Comparison of ENCODE assay signal across 8 cellular contexts in genomic region chr2:69683170-69683971, GRCh38. TPM values are rescaled to one million over a fixed set of nuclear protein-coding genes. Genes with fewer than 3 reads are reported as not detected.
DNase-seq lines count a peak whose midpoint lies in the region; ATAC-seq and TF ChIP-seq lines count a peak whose summit lies in the region.

No MANE protein-coding gene starts in this region.

- no peaks in the 10 kb centered on the region for H3K36me3 ChIP-seq in aorta (ENCODE audit: control insufficient read depth in 1 of 2, insufficient read depth in 2 of 2, low read length in 1 of 2)

- intact Hi-C loops in aorta (cut with DNase I), result no loop called here

- in situ Hi-C loops in astrocyte of the cerebellum (cut with HindIII; ENCODE audit: low sequenced_read_pairs), result no loop called here

- WGBS in aorta, 2 donors, result 47 to 56% methylated on average over 5 of the region's 5 CpGs

- H3K9me3 ChIP-seq in aorta (ENCODE audit: control insufficient read depth, low read length), result no peaks in the 10 kb centered on the region

- ATAC-seq in aorta (ENCODE audit: low FRiP score) (peak; percentile 60), GM18861 (IDR thresholded peaks at IDR 0.05; ENCODE audit: unreplicated experiment) (no peak)

- peaks cover 0 to 3% of the 10 kb centered on the region in 2 donors for H3K4me1 ChIP-seq in aorta (ENCODE audit: control insufficient read depth in 1 of 2, insufficient read depth in 2 of 2, low read length in 2 of 2)

- TF ChIP-seq CTCF in 22Rv1 (IDR thresholded peaks at IDR 0.05) (no peak), HL-60 (IDR thresholded peaks at IDR 0.05; ENCODE audit: insufficient read depth, low read length) (no peak), astrocyte of the cerebellum (IDR thresholded peaks at IDR 0.05; ENCODE audit: low read depth, low read length, missing control alignments) (no peak)

- H3K27me3 ChIP-seq in HL-60 (ENCODE audit: insufficient read depth, poor library complexity, severe bottlenecking), result no peaks in the 10 kb centered on the region
- no peaks in the 10 kb centered on the region for H3K27me3 ChIP-seq in aorta (ENCODE audit: control insufficient read depth in 1 of 2, insufficient read depth in 2 of 2, low read length in 1 of 2)

- DNase-seq in HL-60 (ENCODE audit: low read depth in 1 of 2, low spot score in 1 of 2) (peak in 1 of 2 experiments; percentile 50), astrocyte of the cerebellum (ENCODE audit: low read depth) (peak; percentile 84), kidney tubule cell (ENCODE audit: low spot score) (peak; percentile 70), aorta (no peak), retina (no peak), NCI-H2029 (lab: John Stamatoyannopoulos, UW) (no peak)

- peak overlapping the region; percentile 97 for H3K27ac ChIP-seq in 22Rv1
- peak overlapping the region; percentile 48 for H3K27ac ChIP-seq in HL-60 (replicated peaks)
- H3K27ac ChIP-seq in aorta (ENCODE audit: low read depth in 1 of 2, low read length in 2 of 2), result no peak overlapping the region

- H3K4me3 ChIP-seq in HL-60 (replicated peaks; ENCODE audit: insufficient read depth, low read length) (no peak overlapping the region), astrocyte of the cerebellum (ENCODE audit: low read depth, low read length) (no peak overlapping the region), aorta (ENCODE audit: low read length in 2 of 2) (no peak overlapping the region)

RNA-seq across cellular contexts. Expression of gene AAK1, which starts 39.8 kb away (rescaled TPM):
- 10 to 100 TPM; 71.3 to 95.6 TPM for total RNA-seq in aorta
- 10 to 100 TPM in 1 of 2 donors, 1 to 10 TPM in 1; 6.9 to 30.8 TPM for polyA plus RNA-seq in aorta

RNA-seq across cellular contexts. Expression of gene ANXA4, which starts 58.6 kb away (rescaled TPM):
- total RNA-seq in aorta, result 100 to 1,000 TPM in 1 of 2 donors, 10 to 100 TPM in 1; 94.6 to 120 TPM
- 10 to 100 TPM; 73.0 to 89.8 TPM for polyA plus RNA-seq in aorta

Comparison
In these comparisons a context has a peak if more than half of its experiments do, and no peak if none do; other contexts are left out.
1. H3K27ac ChIP-seq: peak in 22Rv1 (single experiment) and HL-60 (single experiment); none in aorta (0 of 2).
2. DNase-seq: peak in astrocyte of the cerebellum (single experiment) and kidney tubule cell (single experiment); none in aorta (0 of 2), retina (single experiment) and NCI-H2029 (single experiment).